23 cellular contexts compared by ENCODE assay signal in genomic region chr2:238506669-238507068, GRCh38.
DNase-seq lines count a peak whose midpoint lies in the region; ATAC-seq and TF ChIP-seq lines count a peak whose summit lies in the region.
"Had no signal": no experiment of that assay in that cellular context is flagged by ENCODE, and none has a peak within 500 bp of the region (broad histone marks: within the 10 kb centered on the region; RNA-seq: fewer than 3 reads in every experiment).

No MANE protein-coding gene starts in this region.

- no peaks in the 10 kb centered on the region for H3K36me3 Mint-ChIP-seq in activated CD8-positive, alpha-beta memory T cell treated with anti-CD3 and anti-CD28 coated beads, Interleukin-2, amount 10 ng/mL, durations not matched to agents 7 days and 5 days
- H3K36me3 Mint-ChIP-seq: CD14-positive monocyte; CD8-positive, alpha-beta memory T cell had no signal

- H3K4me3 ChIP-seq in RWPE2 (ENCODE audit: severe bottlenecking) (no peak overlapping the region), upper lobe of right lung (no peak overlapping the region)
- H3K4me3 ChIP-seq: HAP-1, MG63, SK-N-MC had no signal

- ATAC-seq in activated CD8-positive, alpha-beta memory T cell treated with anti-CD3 and anti-CD28 coated beads, Interleukin-2, amount 10 ng/mL, durations not matched to agents 7 days and 5 days, result no peak
- ATAC-seq in RWPE2 (ENCODE audit: low read depth) (no peak), upper lobe of right lung (no peak), GM18517 (IDR thresholded peaks at IDR 0.05; ENCODE audit: unreplicated experiment) (no peak)

- H3K4me1 ChIP-seq in RWPE2 (ENCODE audit: insufficient read depth, poor library complexity, severe bottlenecking) (no peaks in the 10 kb centered on the region), upper lobe of right lung (no peaks in the 10 kb centered on the region)
- H3K4me1 ChIP-seq: HAP-1 had no signal

- H3K27ac ChIP-seq in RWPE2 (ENCODE audit: poor library complexity, severe bottlenecking), result no peak overlapping the region
- no peak overlapping the region for H3K27ac ChIP-seq in upper lobe of right lung
- H3K27ac ChIP-seq: 22Rv1, RWPE1, SK-N-MC had no signal

- TF ChIP-seq CTCF in RWPE2 (IDR thresholded peaks at IDR 0.05; ENCODE audit: poor library complexity, severe bottlenecking), result no peak
- TF ChIP-seq CTCF in upper lobe of right lung (IDR thresholded peaks at IDR 0.05), result no peak

- no peak overlapping the region for H3K4me3 Mint-ChIP-seq in activated CD8-positive, alpha-beta memory T cell treated with anti-CD3 and anti-CD28 coated beads, Interleukin-2, amount 10 ng/mL, durations not matched to agents 7 days and 5 days
- H3K4me3 Mint-ChIP-seq: B cell; CD14-positive monocyte; CD8-positive, alpha-beta memory T cell; HFFc6 had no signal

- CTCF ChIA-PET in activated CD8-positive, alpha-beta memory T cell treated with anti-CD3 and anti-CD28 coated beads, Interleukin-2, amount 10 ng/mL, durations not matched to agents 7 days and 5 days (lab: Charles Lee), result no interaction called here

- H3K4me1 Mint-ChIP-seq in activated CD8-positive, alpha-beta memory T cell treated with anti-CD3 and anti-CD28 coated beads, Interleukin-2, amount 10 ng/mL, durations not matched to agents 7 days and 5 days, result peaks cover 18% of the 10 kb centered on the region
- H3K4me1 Mint-ChIP-seq: B cell, CD14-positive monocyte had no signal

- H3K27me3 ChIP-seq in RWPE2 (ENCODE audit: insufficient read depth, poor library complexity, severe bottlenecking), result no peaks in the 10 kb centered on the region
- no peaks in the 10 kb centered on the region for H3K27me3 ChIP-seq in upper lobe of right lung
- H3K27me3 ChIP-seq: MG63 had no signal

- no peaks in the 10 kb centered on the region for H3K9me3 ChIP-seq in RWPE2 (ENCODE audit: severe bottlenecking)
- H3K9me3 ChIP-seq in upper lobe of right lung, result no peaks in the 10 kb centered on the region
- H3K9me3 ChIP-seq: HAP-1, MG63 had no signal

- no peaks in the 10 kb centered on the region for H3K9me3 Mint-ChIP-seq in activated CD8-positive, alpha-beta memory T cell treated with anti-CD3 and anti-CD28 coated beads, Interleukin-2, amount 10 ng/mL, durations not matched to agents 7 days and 5 days (ENCODE audit: low read depth)
- H3K9me3 Mint-ChIP-seq: HFFc6 had no signal

- no peak overlapping the region for H3K27ac Mint-ChIP-seq in activated CD8-positive, alpha-beta memory T cell treated with anti-CD3 and anti-CD28 coated beads, Interleukin-2, amount 10 ng/mL, durations not matched to agents 7 days and 5 days
- H3K27ac Mint-ChIP-seq: B cell; CD14-positive monocyte; CD8-positive, alpha-beta memory T cell; HFFc6 had no signal

- H3K36me3 ChIP-seq in RWPE2 (ENCODE audit: low read depth) (no peaks in the 10 kb centered on the region), upper lobe of right lung (no peaks in the 10 kb centered on the region)
- H3K36me3 ChIP-seq: HAP-1, MG63 had no signal

- intact Hi-C loops in posterior vena cava (cut with DNase I), result no loop called here
- intact Hi-C loops in upper lobe of right lung (cut with DNase I), result no loop called here

- peaks cover 18% of the 10 kb centered on the region for H3K27me3 Mint-ChIP-seq in activated CD8-positive, alpha-beta memory T cell treated with anti-CD3 and anti-CD28 coated beads, Interleukin-2, amount 10 ng/mL, durations not matched to agents 7 days and 5 days
- H3K27me3 Mint-ChIP-seq: B cell had no signal

- DNase-seq in activated CD8-positive, alpha-beta memory T cell treated with anti-CD3 and anti-CD28 coated beads, Interleukin-2, amount 50 U/mL, for 48 hours, result peak; percentile 12
- no peak for DNase-seq in activated CD8-positive, alpha-beta memory T cell treated with anti-CD3 and anti-CD28 coated beads, Interleukin-2, amount 10 ng/mL, durations not matched to agents 7 days and 5 days
- peak; percentile 30 for DNase-seq in RWPE2 (ENCODE audit: low spot score)
- DNase-seq in posterior vena cava (ENCODE audit: low spot score), result peak; percentile 44
- peak; percentile 22 for DNase-seq in upper lobe of right lung
- DNase-seq in NCI-H345 treated with DMSO at 0.1 percent for 48 hours (lab: John Stamatoyannopoulos, UW; ENCODE audit: unreplicated experiment), result no peak
- DNase-seq: CD8-positive, alpha-beta memory T cell; DMS79 treated with DMSO at 0.1 percent for 48 hours; GOT3; HFFc6; IMR-90; KG1; MG63; NCI-H1105 treated with DMSO at 0.1 percent for 48 hours; NCI-H2029 treated with DMSO at 0.1 percent for 48 hours; SIG-M5 had no signal

Comparison
In these comparisons a context has a peak if more than half of its experiments do, and no peak if none do; other contexts are left out.
1. DNase-seq: peak in activated CD8-positive, alpha-beta memory T cell treated with anti-CD3 and anti-CD28 coated beads, Interleukin-2, amount 50 U/mL, for 48 hours (single experiment), RWPE2 (single experiment), posterior vena cava (single experiment) and upper lobe of right lung (single experiment); none in activated CD8-positive, alpha-beta memory T cell treated with anti-CD3 and anti-CD28 coated beads, Interleukin-2, amount 10 ng/mL, durations not matched to agents 7 days and 5 days (single experiment) and NCI-H345 treated with DMSO at 0.1 percent for 48 hours (single experiment).